18 cellular contexts compared by ENCODE assay signal in the genomic region with DNA sequence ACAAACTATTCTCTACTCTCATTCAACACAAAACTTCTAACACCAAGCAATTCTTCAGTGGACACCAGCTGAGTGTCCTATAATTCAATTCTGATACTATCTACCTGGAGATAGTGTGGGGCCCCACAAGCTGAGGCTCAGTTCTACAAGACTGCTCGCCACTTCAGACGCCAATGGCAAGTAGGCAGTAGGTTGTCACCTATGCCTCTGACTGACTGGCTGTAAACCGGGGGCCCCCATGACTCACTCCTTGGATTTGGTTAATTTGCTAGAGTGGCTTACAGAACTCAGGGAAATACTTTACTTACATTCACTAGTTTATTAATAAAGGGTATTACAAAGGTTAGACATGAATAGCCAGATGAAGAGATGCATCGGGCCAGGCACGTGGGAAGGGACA.
"Had no signal": no experiment of that assay in that cellular context is flagged by ENCODE, and none has a peak within 500 bp of the region (broad histone marks: within the 10 kb centered on the region; RNA-seq: fewer than 3 reads in every experiment).

No MANE protein-coding gene starts in this region.

- H3K4me1 Mint-ChIP-seq: nephron progenitor cell had no signal

- H3K9me3 Mint-ChIP-seq: naive thymus-derived CD4-positive, alpha-beta T cell; nephron progenitor cell had no signal

- H3K9me3 ChIP-seq: esophagus muscularis mucosa, gastrocnemius medialis, heart right ventricle, psoas muscle, right lobe of liver, thoracic aorta, transverse colon had no signal

- H3K27ac Mint-ChIP-seq: nephron progenitor cell had no signal

- H3K4me3 Mint-ChIP-seq: naive thymus-derived CD4-positive, alpha-beta T cell; nephron progenitor cell had no signal

- DNase-seq: cortex of kidney; effector memory CD4-positive, alpha-beta T cell; gastrocnemius medialis; heart right ventricle; hypothalamus; kidney glomerular epithelial cell; mesendoderm; naive thymus-derived CD4-positive, alpha-beta T cell; nephron progenitor cell; psoas muscle; retina; right lobe of liver; stimulated activated CD4-positive, alpha-beta T cell treated with anti-CD3 and anti-CD28 coated beads, Interleukin-2, amount 100 ng/mL, for 24 hours; stimulated activated CD4-positive, alpha-beta T cell treated with anti-CD3 and anti-CD28 coated beads, Interleukin-4, amount 100 ng/mL, for 4 hours; stimulated activated naive CD4-positive, alpha-beta T cell treated with Interleukin-2 at 50 U/mL for 16 hours; transverse colon had no signal

- ATAC-seq: gastrocnemius medialis; heart right ventricle; naive thymus-derived CD4-positive, alpha-beta T cell; psoas muscle; right lobe of liver had no signal

- H3K27me3 Mint-ChIP-seq: naive thymus-derived CD4-positive, alpha-beta T cell had no signal
